Comparison of ENCODE assay signal across 26 cellular contexts in the genomic region with DNA sequence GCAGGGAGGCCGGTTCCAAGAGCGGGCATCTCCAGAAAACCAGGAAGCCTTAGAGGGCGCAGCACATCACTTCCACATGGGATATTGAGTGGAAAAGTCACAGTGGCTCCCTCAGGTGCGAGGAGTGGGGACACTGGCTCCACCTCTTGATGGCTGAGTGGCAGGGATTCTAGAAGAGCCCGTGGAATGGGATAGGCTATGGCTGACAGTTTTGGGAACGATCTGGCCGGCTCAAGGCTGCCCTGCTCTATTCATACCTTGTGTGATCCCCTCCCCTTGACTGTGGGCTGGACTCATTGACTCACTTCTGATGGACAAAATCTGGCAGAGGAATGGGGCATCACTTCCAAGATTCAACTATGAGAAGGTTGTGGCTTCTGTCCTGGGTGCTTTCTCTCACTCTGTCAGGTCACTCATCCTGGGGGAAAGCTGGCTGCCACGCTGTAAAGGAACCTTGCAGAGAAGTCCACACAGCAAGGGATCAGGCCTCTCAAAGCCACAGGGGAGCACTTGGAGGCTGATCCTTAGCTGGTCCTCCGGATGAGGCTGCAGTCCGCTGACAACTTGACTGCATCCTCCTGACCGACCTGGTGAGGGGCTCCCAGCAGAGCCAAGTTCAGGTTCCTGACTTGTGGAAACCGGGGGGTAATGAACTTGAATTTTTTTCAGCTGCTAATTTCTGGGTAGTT. TPM values are rescaled to one million over a fixed set of nuclear protein-coding genes. Genes with fewer than 3 reads are reported as not detected.
DNase-seq lines count a peak whose midpoint lies in the region; ATAC-seq and TF ChIP-seq lines count a peak whose summit lies in the region.
"Had no signal": no experiment of that assay in that cellular context is flagged by ENCODE, and none has a peak within 500 bp of the region (broad histone marks: within the 10 kb centered on the region; RNA-seq: fewer than 3 reads in every experiment).

No MANE protein-coding gene starts in this region.

- H3K27ac ChIP-seq in endodermal cell (ENCODE audit: low read depth, low read length): no peak overlapping the region
- no peak overlapping the region for H3K27ac ChIP-seq in osteoblast (ENCODE audit: low read depth, low read length)
- no peak overlapping the region for H3K27ac ChIP-seq in left ventricle myocardium inferior (replicated peaks)
- H3K27ac ChIP-seq in testis: no peak overlapping the region
- H3K27ac ChIP-seq: brain microvascular endothelial cell, dorsolateral prefrontal cortex, gastroesophageal sphincter, parathyroid adenoma, PC-9 had no signal

- H3K4me1 Mint-ChIP-seq in endodermal cell: peaks cover 17% of the 10 kb centered on the region
- H3K4me1 Mint-ChIP-seq: activated CD4-positive, alpha-beta T cell treated with anti-CD3 and anti-CD28 coated beads for 36 hours; B cell; IgD-negative memory B cell had no signal

- no peaks in the 10 kb centered on the region for H3K79me2 ChIP-seq in osteoblast (ENCODE audit: insufficient read depth, low read length)
- H3K79me2 ChIP-seq: parathyroid adenoma had no signal

- peaks cover 7% of the 10 kb centered on the region for H3K36me3 Mint-ChIP-seq in endodermal cell (ENCODE audit: low read depth)
- H3K36me3 Mint-ChIP-seq: CD4-positive, alpha-beta memory T cell had no signal

- H3K36me3 ChIP-seq in endodermal cell (ENCODE audit: control insufficient read depth, insufficient read depth, low read length) (no peaks in the 10 kb centered on the region), osteoblast (ENCODE audit: insufficient read depth, low read length) (no peaks in the 10 kb centered on the region), left ventricle myocardium inferior (no peaks in the 10 kb centered on the region), testis (ENCODE audit: low read depth, missing control alignments) (no peaks in the 10 kb centered on the region)
- H3K36me3 ChIP-seq: brain microvascular endothelial cell, gastroesophageal sphincter had no signal

- DNase-seq in EH (ENCODE audit: low read depth) (peak; percentile 39), M059J (ENCODE audit: low read depth) (peak; percentile 12), endodermal cell (peak; percentile 42), osteoblast (ENCODE audit: insufficient read length, low spot score, missing footprints) (peak; percentile 71), NCI-H1694 treated with DMSO at 0.1 percent for 48 hours (lab: John Stamatoyannopoulos, UW) (no peak), left ventricle myocardium inferior (no peak), testis (no peak)
- DNase-seq: activated CD4-positive, alpha-beta T cell treated with anti-CD3 and anti-CD28 coated beads for 36 hours; brain microvascular endothelial cell; cerebellar nuclear complex; dorsolateral prefrontal cortex; HCEC 1CT; mucosa of descending colon; NCI-H1048; nephron progenitor cell; PC-9; stimulated activated naive CD4-positive, alpha-beta T cell treated with Interleukin-2 at 50 U/mL for 16 hours had no signal

- H3K4me3 Mint-ChIP-seq in endodermal cell: no peak overlapping the region
- H3K4me3 Mint-ChIP-seq: activated CD4-positive, alpha-beta T cell treated with anti-CD3 and anti-CD28 coated beads for 36 hours; B cell; CD4-positive, alpha-beta memory T cell; IgD-negative memory B cell; nephron progenitor cell had no signal

- TF ChIP-seq POLR2A in testis (IDR thresholded peaks at IDR 0.05): no peak

- peaks cover under 1% of the 10 kb centered on the region for H3K27me3 Mint-ChIP-seq in endodermal cell (ENCODE audit: insufficient read depth)
- H3K27me3 Mint-ChIP-seq: activated CD4-positive, alpha-beta T cell treated with anti-CD3 and anti-CD28 coated beads for 36 hours; B cell; IgD-negative memory B cell had no signal

- intact Hi-C loops in left ventricle myocardium inferior (cut with micrococcal nuclease): no loop called here
- intact Hi-C loops in testis (cut with DNase I; ENCODE audit: low total_unique reads): no loop called here

- ATAC-seq in HG03280 (IDR thresholded peaks at IDR 0.05; ENCODE audit: unreplicated experiment): no peak
- ATAC-seq: activated CD4-positive, alpha-beta T cell treated with anti-CD3 and anti-CD28 coated beads for 36 hours; gastroesophageal sphincter; GM12878; mucosa of descending colon; SK-N-SH treated with all-trans-retinoic acid at 6 μM for 48 hours had no signal

- H4K20me1 ChIP-seq in osteoblast (ENCODE audit: insufficient read depth, low read length): no peaks in the 10 kb centered on the region

- H3K4me2 ChIP-seq in osteoblast (ENCODE audit: insufficient read depth, low read length): no peak overlapping the region
- H3K4me2 ChIP-seq: PC-9, smooth muscle cell had no signal

- peaks cover 20% of the 10 kb centered on the region for H3K9me3 Mint-ChIP-seq in endodermal cell
- H3K9me3 Mint-ChIP-seq: CD4-positive, alpha-beta memory T cell; IgD-negative memory B cell; nephron progenitor cell had no signal

- peak overlapping the region; percentile 11 for H3K27ac Mint-ChIP-seq in endodermal cell
- H3K27ac Mint-ChIP-seq: activated CD4-positive, alpha-beta T cell treated with anti-CD3 and anti-CD28 coated beads for 36 hours; B cell; CD4-positive, alpha-beta memory T cell; IgD-negative memory B cell had no signal

- TF ChIP-seq CTCF in endodermal cell (conservative IDR thresholded peaks at IDR 0.05) (no peak), osteoblast (IDR thresholded peaks at IDR 0.05; ENCODE audit: extremely low read depth, low read depth, low read length) (no peak), left ventricle myocardium inferior (IDR thresholded peaks at IDR 0.05; ENCODE audit: borderline replicate concordance) (no peak), testis (IDR thresholded peaks at IDR 0.05) (no peak)

- H3K27me3 ChIP-seq in endodermal cell (ENCODE audit: control insufficient read depth, insufficient read depth, low read length, poor library complexity, severe bottlenecking) (no peaks in the 10 kb centered on the region), osteoblast (ENCODE audit: insufficient read depth, low read length) (no peaks in the 10 kb centered on the region), left ventricle myocardium inferior (ENCODE audit: low read depth) (no peaks in the 10 kb centered on the region), testis (no peaks in the 10 kb centered on the region)
- H3K27me3 ChIP-seq: brain microvascular endothelial cell, dorsolateral prefrontal cortex, gastroesophageal sphincter had no signal

- H3K9me3 ChIP-seq in endodermal cell (ENCODE audit: control insufficient read depth, low read length) (no peaks in the 10 kb centered on the region), osteoblast (ENCODE audit: low read depth, low read length) (no peaks in the 10 kb centered on the region), left ventricle myocardium inferior (replicated peaks) (no peaks in the 10 kb centered on the region), testis (no peaks in the 10 kb centered on the region)
- H3K9me3 ChIP-seq: gastroesophageal sphincter, mucosa of descending colon had no signal

- no peak overlapping the region for H2AFZ ChIP-seq in osteoblast (ENCODE audit: low read length)
- H2AFZ ChIP-seq: parathyroid adenoma, PC-9 had no signal

- H3K4me1 ChIP-seq in endodermal cell (ENCODE audit: control insufficient read depth, insufficient read depth, low read length) (peaks cover 4% of the 10 kb centered on the region), osteoblast (ENCODE audit: insufficient read depth, low read length) (peaks cover 11% of the 10 kb centered on the region), left ventricle myocardium inferior (peaks cover 7% of the 10 kb centered on the region), testis (peaks cover 36% of the 10 kb centered on the region)
- H3K4me1 ChIP-seq: parathyroid adenoma had no signal

- H3K9ac ChIP-seq in endodermal cell (ENCODE audit: extremely low read depth, low read length, poor library complexity, severe bottlenecking): no peak overlapping the region
- H3K9ac ChIP-seq: parathyroid adenoma had no signal

- H3K4me3 ChIP-seq in endodermal cell (ENCODE audit: low read length): no peak overlapping the region
- H3K4me3 ChIP-seq in osteoblast (ENCODE audit: insufficient read depth, low read length): no peak overlapping the region
- no peak overlapping the region for H3K4me3 ChIP-seq in left ventricle myocardium inferior
- H3K4me3 ChIP-seq in testis: no peak overlapping the region
- H3K4me3 ChIP-seq: dorsolateral prefrontal cortex, gastroesophageal sphincter, GM12878, mucosa of descending colon, PC-9, smooth muscle cell had no signal

- WGBS in endodermal cell (ENCODE audit: insufficient coverage in 1 of 2, insufficient read length in 1 of 2), 2 experiments: 92 to 99% methylated on average over 9 to 12 of the region's 12 CpGs
- WGBS in testis, 2 donors: 83 to 91% methylated on average over 11 to 12 of the region's 12 CpGs

RNA-seq across cellular contexts. Expression of a gene that starts 46.7 kb away (rescaled TPM):
- total RNA-seq in M059J (2014; rRNA removed; shearing (Covaris generic)): 11.9 and 17.6 TPM in 2 replicates
- total RNA-seq in endodermal cell (100 to 1,000 TPM in 1 of 2 donors, 10 to 100 TPM in 1; 93.0 to 106 TPM), osteoblast (16.5 and 18.8 TPM in 2 replicates), left ventricle myocardium inferior (26.7 TPM), testis (100 to 1,000 TPM; 143 to 203 TPM)
- 81.5 TPM for polyA plus RNA-seq in endodermal cell (2013, experiment 1 of 2)
- 79.0 TPM for polyA plus RNA-seq in endodermal cell (2013, experiment 2 of 2)
- 58.7 TPM for polyA plus RNA-seq in testis (ENCODE audit: insufficient read depth, low read depth, low replicate concordance)

Comparison
In these comparisons a context has a peak if more than half of its experiments do, and no peak if none do; other contexts are left out.
1. DNase-seq: peak in EH (single experiment), M059J (single experiment), endodermal cell (single experiment) and osteoblast (single experiment); none in NCI-H1694 treated with DMSO at 0.1 percent for 48 hours (single experiment), left ventricle myocardium inferior (single experiment) and testis (single experiment).